In the genomic region with DNA sequence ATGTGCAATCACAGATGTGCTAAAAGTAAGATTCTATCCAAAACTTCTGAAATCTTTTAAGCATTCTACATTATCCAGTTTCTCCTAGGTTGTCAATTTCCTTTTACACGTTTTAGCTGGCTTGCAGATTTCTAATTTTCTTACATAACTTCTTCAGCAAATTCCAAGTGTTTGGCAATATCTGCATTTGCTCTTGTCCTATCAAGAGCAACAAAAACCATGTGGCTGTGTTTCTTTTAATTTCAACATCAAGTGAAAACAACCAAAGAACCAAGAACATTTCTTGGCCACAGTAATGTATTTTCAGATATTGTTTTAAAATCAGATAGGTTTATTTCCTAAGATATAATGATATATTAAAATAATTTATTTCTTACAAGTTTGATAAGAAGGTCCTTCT, we compare ENCODE assay signal across 19 cellular contexts.
DNase-seq lines count a peak whose midpoint lies in the region; ATAC-seq and TF ChIP-seq lines count a peak whose summit lies in the region.
"Had no signal": no experiment of that assay in that cellular context is flagged by ENCODE, and none has a peak within 500 bp of the region (broad histone marks: within the 10 kb centered on the region; RNA-seq: fewer than 3 reads in every experiment).

No MANE protein-coding gene starts in this region.

- peaks cover 0 to 25% (median 0%) of the 10 kb centered on the region in 3 donors for H3K4me1 ChIP-seq in gastroesophageal sphincter
- peaks cover 0 to 5% of the 10 kb centered on the region in 2 donors for H3K4me1 ChIP-seq in thyroid gland

- no peak for TF ChIP-seq POLR2A in gastroesophageal sphincter (IDR thresholded peaks at IDR 0.05)
- no peak for TF ChIP-seq POLR2A in thyroid gland (IDR thresholded peaks at IDR 0.05)

- ATAC-seq in gastroesophageal sphincter = peak; percentile 66
- no peak for ATAC-seq in HG03520 (IDR thresholded peaks at IDR 0.05; ENCODE audit: unreplicated experiment)
- ATAC-seq in GM21515 (IDR thresholded peaks at IDR 0.05; ENCODE audit: unreplicated experiment) = no peak
- ATAC-seq: HepG2 had no signal

- H3K36me3 ChIP-seq in gastroesophageal sphincter (no peaks in the 10 kb centered on the region), thyroid gland (no peaks in the 10 kb centered on the region)
- H3K36me3 ChIP-seq: MG63 had no signal

- H3K27me3 ChIP-seq in gastroesophageal sphincter = no peaks in the 10 kb centered on the region
- H3K27me3 ChIP-seq in thyroid gland = no peaks in the 10 kb centered on the region
- H3K27me3 ChIP-seq: MG63 had no signal

- TF ChIP-seq EP300 in gastroesophageal sphincter (IDR thresholded peaks at IDR 0.05) = no peak

- no peak overlapping the region for H3K4me3 ChIP-seq in gastroesophageal sphincter
- H3K4me3 ChIP-seq in thyroid gland (replicated peaks in 1 of 3) = no peak overlapping the region
- H3K4me3 ChIP-seq: MG63, PC-9 had no signal

- TF ChIP-seq CTCF in gastroesophageal sphincter (IDR thresholded peaks at IDR 0.05) (no peak), thyroid gland (IDR thresholded peaks at IDR 0.05) (no peak)

- H3K9me3 ChIP-seq in gastroesophageal sphincter = no peaks in the 10 kb centered on the region
- no peaks in the 10 kb centered on the region for H3K9me3 ChIP-seq in thyroid gland
- H3K9me3 ChIP-seq: MG63 had no signal

- 0 to 38% methylated on average over 1 of the region's 1 CpG for WGBS in gastroesophageal sphincter (ENCODE audit: low coverage in 1 of 2), 2 donors
- 13 to 21% methylated on average over 1 of the region's 1 CpG for WGBS in thyroid gland, 2 donors

- H3K27ac ChIP-seq in gastroesophageal sphincter = peak overlapping the region in 1 of 4 donors; percentile 28
- H3K27ac ChIP-seq in thyroid gland = peak overlapping the region in 2 of 3 donors; percentile 16 to 29
- H3K27ac ChIP-seq: PC-9 had no signal

- peak; percentile 8 for DNase-seq in GM03348 (ENCODE audit: low spot score)
- DNase-seq in amniotic epithelial cell (ENCODE audit: low read depth) = peak; percentile 76
- DNase-seq in thyroid gland = no peak
- no peak for DNase-seq in T-helper 1 cell
- DNase-seq: COR-L47, DMS153, EL, H7, MG63, NCI-H1092, NCI-H146, NCI-H2081 treated with DMSO at 0.1 percent for 48 hours, NCI-H510A treated with DMSO at 0.1 percent for 48 hours, NCI-H82, PC-9 had no signal

- intact Hi-C loops in thyroid gland (cut with DNase I) = no loop called here

Comparison
In these comparisons a context has a peak if more than half of its experiments do, and no peak if none do; other contexts are left out.
1. DNase-seq: peak in GM03348 (single experiment) and amniotic epithelial cell (single experiment); none in thyroid gland (0 of 2) and T-helper 1 cell (0 of 5).